ENCODE assay signal across 7 cellular contexts in genomic region chr2:190718652-190719526, GRCh38.
DNase-seq lines count a peak whose midpoint lies in the region; ATAC-seq, FAIRE-seq and TF ChIP-seq lines count a peak whose summit lies in the region.

No MANE protein-coding gene starts in this region.

- SMC1A ChIA-PET in GM12878 (lab: Charles Lee; ENCODE audit: uncharacterized antibody, unreplicated experiment): interaction anchor here (0.8 to 8.8 kb wide), 12 partner anchors 10 to 203 kb away, joined by 3 to 137 read pairs (median 8); no protein-coding TSS in a partner anchor

- no peaks in the 10 kb centered on the region for H4K20me1 ChIP-seq in GM12878 (ENCODE audit: control insufficient read depth, insufficient read depth)

- peak; percentile 71 to 75; a peak in 3 of 4 replicates for TF ChIP-seq EP300 in GM12878 (IDR thresholded peaks at IDR 0.05; ENCODE audit: borderline replicate concordance in 1 of 2, control insufficient read depth in 1 of 2, low read depth in 2 of 2, low read length in 2 of 2)

- intact Hi-C loops in GM12878 (cut with micrococcal nuclease; ENCODE audit: unreplicated experiment): loop anchor here (2.0 kb wide), 1 partner anchor 24 kb away; no protein-coding TSS in a partner anchor

- peak overlapping the region; percentile 36; the same call in 1 of the 2 replicates for H3K9ac ChIP-seq in GM12878 (ENCODE audit: control insufficient read depth, insufficient read depth, low read length)

- peak; percentile 48 for ATAC-seq in GM18508 (IDR thresholded peaks at IDR 0.05; ENCODE audit: insufficient read depth, unreplicated experiment)
- peak; percentile 81 for ATAC-seq in GM12878

- WGBS in GM12878 (ENCODE audit: insufficient coverage, insufficient replicate concordance, low lambda C conversion rate, missing lambda C conversion rate): 2% methylated on average over 7 of the region's 7 CpGs

- peaks cover 5% of the 10 kb centered on the region for H3K27me3 Mint-ChIP-seq in endothelial cell (ENCODE audit: unreplicated experiment)

- no peaks in the 10 kb centered on the region for H3K9me3 Mint-ChIP-seq in endothelial cell (ENCODE audit: unreplicated experiment)

- H3K4me1 Mint-ChIP-seq in endothelial cell (ENCODE audit: unreplicated experiment): peaks cover 16% of the 10 kb centered on the region

- peak overlapping the region; percentile 57 for H3K27ac ChIP-seq in GM12878 (ENCODE audit: control insufficient read depth, insufficient read depth)
- no peak overlapping the region for H3K27ac ChIP-seq in substantia nigra (ENCODE audit: low read depth, low read length, poor library complexity, severe bottlenecking)

- no peak for FAIRE-seq in GM12878 (lab: Jason Lieb, UNC)

- DNase-seq in HFF-Myc (ENCODE audit: extremely low read depth, low read depth): peak; percentile 22
- peak; percentile 81 for DNase-seq in NCI-H226
- peak; percentile 68 for DNase-seq in GM12878 (ENCODE audit: low read depth, low spot score)
- DNase-seq in myocyte (ENCODE audit: low read depth): peak; percentile 91
- DNase-seq in substantia nigra (lab: John Stamatoyannopoulos, UW): no peak
- DNase-seq in endothelial cell (ENCODE audit: low spot score): no peak

- in situ Hi-C loops in GM12878 (cut with MboI): no loop called here

- no peaks in the 10 kb centered on the region for H3K9me3 ChIP-seq in GM12878 (replicated peaks; ENCODE audit: control insufficient read depth, insufficient read depth, low read length)

- peak; percentile 32; the same call in 1 of the 2 replicates for TF ChIP-seq RAD21 in GM12878 (IDR thresholded peaks at IDR 0.05; ENCODE audit: insufficient read depth, low read depth, low read length)

- RAD21 ChIA-PET in GM12878 (lab: Charles Lee; ENCODE audit: unreplicated experiment): interaction anchor here (0.6 to 6.2 kb wide), 9 partner anchors 10 to 294 kb away, joined by 3 to 99 read pairs (median 4); no protein-coding TSS in a partner anchor

- H3K79me2 ChIP-seq in GM12878 (ENCODE audit: control insufficient read depth, insufficient read depth, low read length): no peaks in the 10 kb centered on the region

- peak overlapping the region; percentile 74 for H2AFZ ChIP-seq in GM12878 (ENCODE audit: control insufficient read depth, low read depth, low read length)

- no peaks in the 10 kb centered on the region for H3K27me3 ChIP-seq in GM12878 (replicated peaks in 1 of 2; ENCODE audit: control insufficient read depth in 2 of 2, insufficient read depth in 2 of 2, low read length in 1 of 2)

- no peaks in the 10 kb centered on the region for H3K36me3 ChIP-seq in GM12878 (ENCODE audit: control insufficient read depth in 2 of 2, insufficient read depth in 2 of 2, low read length in 1 of 2)

- no TSS peak for BruUV-seq in GM12878 (replicated peaks; lab: Mats Ljungman, UMichigan)

- POLR2A ChIA-PET in GM12878 (lab: Charles Lee): interaction anchor here (1.0 to 6.1 kb wide), 10 partner anchors 10 to 186 kb away, joined by 3 to 53 read pairs (median 6); no protein-coding TSS in a partner anchor

- peaks cover 41% of the 10 kb centered on the region for H3K4me1 ChIP-seq in GM12878 (ENCODE audit: control insufficient read depth, insufficient read depth, low read length)

- H3K36me3 Mint-ChIP-seq in endothelial cell (ENCODE audit: low read depth, unreplicated experiment): no peaks in the 10 kb centered on the region

- 0 out of 2 replicates have a peak, but pooled peaks have one; percentile 38 for TF ChIP-seq POLR2A in GM12878 (IDR thresholded peaks at IDR 0.05; ENCODE audit: low read depth, low read length)

- H3K4me3 ChIP-seq in HFF-Myc (replicated peaks; ENCODE audit: low read depth, low read length): no peak overlapping the region
- H3K4me3 ChIP-seq in GM12878: no peak overlapping the region

- no peak for TF ChIP-seq CTCF in HFF-Myc (IDR thresholded peaks at IDR 0.05; ENCODE audit: low read depth, low read length, missing control alignments)
- peak in 1 of 3 experiments; percentile 19; a peak in 1 of 6 replicates for TF ChIP-seq CTCF in GM12878 (IDR thresholded peaks at IDR 0.05 in 2 of 3, conservative IDR thresholded peaks at IDR 0.05 in 1 of 3; ENCODE audit: control insufficient read depth in 2 of 3, extremely low read depth in 1 of 3, insufficient read depth in 1 of 3, low read depth in 3 of 3, low read length in 3 of 3)
- TF ChIP-seq CTCF in endothelial cell (IDR thresholded peaks at IDR 0.05; ENCODE audit: unreplicated experiment): no peak

- H3K27ac Mint-ChIP-seq in endothelial cell (ENCODE audit: unreplicated experiment): no peak overlapping the region

- CTCF ChIA-PET in GM12878 (lab: Yijun Ruan, JAX): interaction anchor here (1.0 to 2.2 kb wide), 10 partner anchors 11 to 189 kb away, joined by 3 to 13 read pairs (median 4); no protein-coding TSS in a partner anchor

- no peak overlapping the region for H3K4me3 Mint-ChIP-seq in endothelial cell (ENCODE audit: unreplicated experiment)

- H3K4me2 ChIP-seq in GM12878 (ENCODE audit: control insufficient read depth, insufficient read depth): peak overlapping the region; percentile 70

TF ChIP-seq in GM12878, 131 proteins besides CTCF, POLR2A, EP300 and RAD21 (continues in another document):
- TF ChIP-seq SMAD5 (IDR thresholded peaks at IDR 0.05; ENCODE audit: low read depth) (no peak), PKNOX1 (IDR thresholded peaks at IDR 0.05) (peak; percentile 70), IKZF2 (IDR thresholded peaks at IDR 0.05) (peak; percentile 91 to 94), BHLHE40 (IDR thresholded peaks at IDR 0.05; ENCODE audit: borderline replicate concordance in 1 of 2, low read depth in 2 of 2, low read length in 1 of 2) (0 out of 4 replicates have a peak, but pooled peaks of 1 of the 2 experiments have one; percentile 29), ZNF384 (IDR thresholded peaks at IDR 0.05; ENCODE audit: borderline replicate concordance, low read depth, low read length) (no peak), EED (IDR thresholded peaks at IDR 0.05; ENCODE audit: low read depth) (peak; percentile 94), MEF2B (IDR thresholded peaks at IDR 0.05; ENCODE audit: partially characterized antibody, poor library complexity, severe bottlenecking) (peak; percentile 94), ZBTB4 (CRISPR knock-in tag; IDR thresholded peaks at IDR 0.05) (no peak), ZNF207 (IDR thresholded peaks at IDR 0.05; ENCODE audit: borderline replicate concordance) (peak; percentile 44; the same call in 1 of the 2 replicates), E4F1 (IDR thresholded peaks at IDR 0.05; ENCODE audit: borderline replicate concordance, partially characterized antibody) (no peak)

Comparison
In these comparisons a context has a peak if more than half of its experiments do, and no peak if none do; other contexts are left out.
1. DNase-seq: peak in HFF-Myc (single experiment), NCI-H226 (single experiment), GM12878 (single experiment) and myocyte (single experiment); none in substantia nigra (0 of 49) and endothelial cell (single experiment).